8 cellular contexts compared by ENCODE assay signal in genomic region chr15:43204016-43204901, GRCh38. TPM values are rescaled to one million over a fixed set of nuclear protein-coding genes. Genes with fewer than 3 reads are reported as not detected.
DNase-seq lines count a peak whose midpoint lies in the region; ATAC-seq and TF ChIP-seq lines count a peak whose summit lies in the region.

No MANE protein-coding gene starts in this region.

- TF ChIP-seq CTCF in AG09319 (IDR thresholded peaks at IDR 0.05; ENCODE audit: low read depth, low read length) (peak; percentile 63), Panc1 (IDR thresholded peaks at IDR 0.05) (peak; percentile 85), cardiac muscle cell (IDR thresholded peaks at IDR 0.05; ENCODE audit: low read depth, low read length) (peak; percentile 64), smooth muscle cell (IDR thresholded peaks at IDR 0.05; ENCODE audit: borderline replicate concordance, insufficient read depth, poor library complexity, severe bottlenecking) (peak; percentile 56)

- 27% methylated on average over 8 of the region's 8 CpGs for WGBS in GM23248 (ENCODE audit: low coverage in 1 of 2, low lambda C conversion rate in 2 of 2, missing lambda C conversion rate in 2 of 2), 2 experiments
- 43% methylated on average over 8 of the region's 8 CpGs for WGBS in smooth muscle cell (ENCODE audit: low lambda C conversion rate)

- intact Hi-C loops in Panc1 (cut with micrococcal nuclease; ENCODE audit: unreplicated experiment) = no loop called here

- no peaks in the 10 kb centered on the region for H3K9me3 ChIP-seq in GM23248 (ENCODE audit: low read depth)
- H3K9me3 ChIP-seq in Panc1 (ENCODE audit: control insufficient read depth, insufficient read depth, low read depth, low read length) = no peaks in the 10 kb centered on the region
- no peaks in the 10 kb centered on the region for H3K9me3 ChIP-seq in cardiac muscle cell (ENCODE audit: low read depth)
- H3K9me3 ChIP-seq in smooth muscle cell (replicated peaks; ENCODE audit: low read depth) = no peaks in the 10 kb centered on the region

- no peak overlapping the region for H3K4me3 ChIP-seq in GM23248
- H3K4me3 ChIP-seq in Panc1 (ENCODE audit: low read depth in 2 of 2, low read length in 2 of 2) = no peak overlapping the region
- H3K4me3 ChIP-seq in cardiac muscle cell = no peak overlapping the region
- H3K4me3 ChIP-seq in smooth muscle cell = no peak overlapping the region

- BruUV-seq in Panc1 (replicated peaks; lab: Mats Ljungman, UMichigan) = no TSS peak

- DNase-seq in AG09319 (ENCODE audit: extremely low read depth, low read depth) (no peak), GM23248 (peak; percentile 86), Panc1 (ENCODE audit: low read depth, low spot score) (no peak), cardiac muscle cell (ENCODE audit: low read depth in 1 of 2, low spot score in 1 of 2) (peak; percentile 63 to 64), smooth muscle cell (lab: John Stamatoyannopoulos, UW; ENCODE audit: unreplicated experiment) (no peak), NK-92 (lab: John Stamatoyannopoulos, UW; ENCODE audit: unreplicated experiment) (no peak)
- peak; percentile 50 for DNase-seq in activated naive CD4-positive, alpha-beta T cell treated with Interleukin-2 at 50 U/mL for 16 hours

- no peaks in the 10 kb centered on the region for H3F3A ChIP-seq in GM23248 (ENCODE audit: insufficient read depth)
- H3F3A ChIP-seq in smooth muscle cell (ENCODE audit: low read depth) = no peaks in the 10 kb centered on the region

- H3K36me3 ChIP-seq in GM23248 (ENCODE audit: low read depth) = no peaks in the 10 kb centered on the region
- no peaks in the 10 kb centered on the region for H3K36me3 ChIP-seq in Panc1 (ENCODE audit: control insufficient read depth, insufficient read depth, low read length)
- no peaks in the 10 kb centered on the region for H3K36me3 ChIP-seq in cardiac muscle cell
- H3K36me3 ChIP-seq in smooth muscle cell (ENCODE audit: low read depth) = no peaks in the 10 kb centered on the region

- H3K4me1 ChIP-seq in GM23248 (ENCODE audit: insufficient read depth) = no peaks in the 10 kb centered on the region
- no peaks in the 10 kb centered on the region for H3K4me1 ChIP-seq in Panc1 (ENCODE audit: control insufficient read depth, insufficient read depth, low read length)
- no peaks in the 10 kb centered on the region for H3K4me1 ChIP-seq in cardiac muscle cell (ENCODE audit: low read depth)
- no peaks in the 10 kb centered on the region for H3K4me1 ChIP-seq in smooth muscle cell (ENCODE audit: low read depth)

- in situ Hi-C loops in GM23248 (cut with MboI) (no loop called here), Panc1 (cut with HindIII; ENCODE audit: low pct_unique_long_range_greater_than_20kb, low sequenced_read_pairs) (no loop called here)

- no peaks in the 10 kb centered on the region for H3K79me2 ChIP-seq in GM23248 (ENCODE audit: insufficient read depth)
- no peaks in the 10 kb centered on the region for H3K79me2 ChIP-seq in smooth muscle cell (ENCODE audit: low read depth)

- no peaks in the 10 kb centered on the region for H4K20me1 ChIP-seq in GM23248 (ENCODE audit: insufficient read depth)
- H4K20me1 ChIP-seq in smooth muscle cell (ENCODE audit: low read depth) = no peaks in the 10 kb centered on the region

- H3K27me3 ChIP-seq in GM23248 (replicated peaks; ENCODE audit: insufficient read depth) (peaks cover 14% of the 10 kb centered on the region; the same call in 1 of the 2 replicates), Panc1 (ENCODE audit: control insufficient read depth, insufficient read depth, low read length) (peaks cover 3% of the 10 kb centered on the region; the same call in 1 of the 2 replicates), cardiac muscle cell (no peaks in the 10 kb centered on the region), smooth muscle cell (ENCODE audit: low read depth) (peaks cover 36% of the 10 kb centered on the region)

- H3K9me2 ChIP-seq in GM23248 (ENCODE audit: insufficient read depth) = no peaks in the 10 kb centered on the region

- ATAC-seq in Panc1 = peak; percentile 72; the same call in 1 of the 2 replicates
- no peak for ATAC-seq in GM18520 (IDR thresholded peaks at IDR 0.05; ENCODE audit: unreplicated experiment)

- CTCF ChIA-PET in Panc1 (lab: Charles Lee) = interaction anchor here (0.6 to 1.4 kb wide), 6 partner anchors 9 to 181 kb away, joined by 3 to 12 read pairs (median 4); no protein-coding TSS in a partner anchor

- no peak overlapping the region for H3K9ac ChIP-seq in GM23248
- no peak overlapping the region for H3K9ac ChIP-seq in smooth muscle cell (ENCODE audit: low read depth)

- H2AFZ ChIP-seq in GM23248 = no peak overlapping the region
- no peak overlapping the region for H2AFZ ChIP-seq in smooth muscle cell (ENCODE audit: low read depth)

- no peak overlapping the region for H3K4me2 ChIP-seq in GM23248 (ENCODE audit: unreplicated experiment)
- H3K4me2 ChIP-seq in smooth muscle cell = no peak overlapping the region

- POLR2A ChIA-PET in Panc1 (lab: Charles Lee) = no interaction called here

- H3K27ac ChIP-seq in GM23248 (no peak overlapping the region), Panc1 (ENCODE audit: low read length) (no peak overlapping the region), cardiac muscle cell (no peak overlapping the region), smooth muscle cell (ENCODE audit: low read depth) (no peak overlapping the region)

RNA-seq across cellular contexts. Expression of gene EPB42, which starts 16.6 kb away (rescaled TPM):
- total RNA-seq in GM23248 (2014; rRNA removed; shearing (Covaris generic)) = not detected in 2 replicates
- polyA plus RNA-seq in GM23248 (2016; fragmentation: Nextera tagmentation; extraction: Ambion mirVana) (not detected in 2 replicates), cardiac muscle cell (0.94 TPM in 1 of 2 replicates, not detected in the other), smooth muscle cell (not detected in 2 replicates)
- total RNA-seq in Panc1 (2021; ENCODE audit: unreplicated experiment) (0.10 TPM), cardiac muscle cell (0.12 and 0.39 TPM in 2 replicates), smooth muscle cell (not detected in 2 replicates)
- not detected for polyA plus RNA-seq in Panc1 (2012; ENCODE audit: insufficient read length)

RNA-seq across cellular contexts. Expression of gene CCNDBP1, which starts 19.1 kb away (rescaled TPM):
- 87.9 and 92.3 TPM in 2 replicates for total RNA-seq in GM23248 (2014; rRNA removed; shearing (Covaris generic))
- 100 and 104 TPM in 2 replicates for polyA plus RNA-seq in GM23248 (2016; fragmentation: Nextera tagmentation; extraction: Ambion mirVana)
- 62.5 TPM for total RNA-seq in Panc1 (2021; ENCODE audit: unreplicated experiment)
- 75.8 TPM for polyA plus RNA-seq in Panc1 (2012; ENCODE audit: insufficient read length)
- 77.4 and 117 TPM in 2 replicates for total RNA-seq in cardiac muscle cell
- 82.4 and 104 TPM in 2 replicates for polyA plus RNA-seq in cardiac muscle cell
- 29.6 and 30.5 TPM in 2 replicates for total RNA-seq in smooth muscle cell
- polyA plus RNA-seq in smooth muscle cell = 22.1 and 33.4 TPM in 2 replicates

Comparison
In these comparisons a context has a peak if more than half of its experiments do, and no peak if none do; other contexts are left out.
1. DNase-seq: peak in GM23248 (single experiment), activated naive CD4-positive, alpha-beta T cell treated with Interleukin-2 at 50 U/mL for 16 hours (single experiment) and cardiac muscle cell (2 of 2); none in AG09319 (single experiment), Panc1 (single experiment), smooth muscle cell (single experiment) and NK-92 (single experiment).
2. Peak in every context shown above with its lines, with median percentiles within 50 percentile points of each other: CTCF ChIP-seq.